Comparison of ENCODE assay signal across 2 cellular contexts in the genomic region with DNA sequence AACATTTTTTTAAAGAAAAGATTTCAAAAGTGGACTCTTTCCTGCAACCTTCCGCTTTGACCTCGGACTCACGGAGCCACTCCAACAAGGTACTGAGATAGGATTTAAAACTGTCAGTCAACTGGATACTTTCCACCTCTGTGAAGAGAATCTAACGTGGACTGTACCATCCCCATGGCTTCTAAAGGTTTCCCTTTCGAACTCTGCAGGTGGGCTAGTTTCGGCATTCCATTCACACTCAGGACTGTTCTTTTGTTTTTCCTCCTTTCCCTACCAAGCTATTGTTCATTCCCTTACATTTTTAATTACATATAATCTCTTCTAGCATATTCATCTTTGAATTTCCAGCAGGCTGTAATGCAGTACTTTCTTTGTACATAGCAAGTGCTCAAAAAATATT.
TF ChIP-seq lines count a peak whose summit lies in the region.

No MANE protein-coding gene starts in this region.

TF ChIP-seq in IMR-90, 13 proteins besides CTCF, POLR2A, EP300 and RAD21:
- TF ChIP-seq MAZ (IDR thresholded peaks at IDR 0.05; ENCODE audit: borderline replicate concordance, low read depth, low read length) (no peak), CHD1 (IDR thresholded peaks at IDR 0.05; ENCODE audit: low read depth, low read length) (no peak), SMC3 (IDR thresholded peaks at IDR 0.05; ENCODE audit: low read depth, low read length) (no peak)

TF ChIP-seq in HEK293T, 16 proteins besides CTCF, POLR2A, EP300 and RAD21:
- TF ChIP-seq ZNF384 (IDR thresholded peaks at IDR 0.05) (no peak), BHLHE40 (IDR thresholded peaks at IDR 0.05; ENCODE audit: borderline replicate concordance) (no peak), HDGF (IDR thresholded peaks at IDR 0.05; ENCODE audit: borderline replicate concordance) (no peak)
TF ChIP-seq in HEK293T: peak in this region for 0.
